Comparison of ENCODE assay signal across 7 cellular contexts in genomic region chr7:151243411-151244155, GRCh38. TPM values are rescaled to one million over a fixed set of nuclear protein-coding genes. Genes with fewer than 3 reads are reported as not detected.
DNase-seq lines count a peak whose midpoint lies in the region; ATAC-seq, FAIRE-seq and TF ChIP-seq lines count a peak whose summit lies in the region.
"Had no signal": no experiment of that assay in that cellular context is flagged by ENCODE, and none has a peak within 500 bp of the region (broad histone marks: within the 10 kb centered on the region; RNA-seq: fewer than 3 reads in every experiment).

No MANE protein-coding gene starts in this region.

- TF ChIP-seq CTCF in HepG2 (CRISPR knock-in tag; IDR thresholded peaks at IDR 0.05) = no peak
- TF ChIP-seq CTCF in right lobe of liver (IDR thresholded peaks at IDR 0.05) = no peak

- H3K4me2 ChIP-seq in HepG2 (ENCODE audit: low read depth, low read length) = 0 out of 2 replicates have a peak overlapping the region, but pooled peaks have one; percentile 5

- peaks cover 35% of the 10 kb centered on the region for H3K4me1 Mint-ChIP-seq in activated naive CD8-positive, alpha-beta T cell treated with anti-CD3 and anti-CD28 coated beads, Interleukin-2, amount 50 U/mL, for 24 hours

- H3K4me3 ChIP-seq in HepG2 (replicated peaks in 1 of 3; ENCODE audit: insufficient read depth in 1 of 3, low read depth in 2 of 3, low read length in 3 of 3) = no peak overlapping the region
- H3K4me3 ChIP-seq in right lobe of liver = no peak overlapping the region
- H3K4me3 ChIP-seq in thymus (ENCODE audit: low read length) = peak overlapping the region; percentile 47
- H3K4me3 ChIP-seq: SK-N-MC had no signal

- no peak overlapping the region for H2AFZ ChIP-seq in HepG2 (ENCODE audit: low read length)

- peaks cover 62% of the 10 kb centered on the region for H3K4me1 ChIP-seq in HepG2 (ENCODE audit: insufficient read depth, low read length)
- H3K4me1 ChIP-seq in right lobe of liver = peaks cover 0 to 16% (median 0%) of the 10 kb centered on the region in 4 donors
- peaks cover 23% of the 10 kb centered on the region for H3K4me1 ChIP-seq in thymus (ENCODE audit: control insufficient read depth, insufficient read depth, low read length)

- H3K27ac ChIP-seq in HepG2 (ENCODE audit: extremely low read length, insufficient read depth, low read length) (no peak overlapping the region), right lobe of liver (no peak overlapping the region), thymus (ENCODE audit: low read depth) (peak overlapping the region; percentile 3)
- H3K27ac ChIP-seq: SK-N-MC had no signal

- intact Hi-C loops in HepG2 (cut with micrococcal nuclease; ENCODE audit: unreplicated experiment) (loop anchor here (2.0 to 10.0 kb wide), 2 partner anchors 53 to 159 kb away; partner anchors contain the start of genes AGAP3, FASTK and TMUB1), right lobe of liver (cut with DNase I) (no loop called here)

- BruUV-seq in HepG2 (replicated peaks; lab: Mats Ljungman, UMichigan) = no TSS peak

- 44% methylated on average over 14 of the region's 14 CpGs for WGBS in HepG2 (ENCODE audit: low lambda C conversion rate)
- 38% methylated on average over 11 of the region's 14 CpGs for WGBS in right lobe of liver (ENCODE audit: insufficient coverage, low coverage, low lambda C conversion rate, missing lambda C conversion rate)
- 5% methylated on average over 14 of the region's 14 CpGs for WGBS in thymus

- no peaks in the 10 kb centered on the region for H3K9me3 Mint-ChIP-seq in activated naive CD8-positive, alpha-beta T cell treated with anti-CD3 and anti-CD28 coated beads, Interleukin-2, amount 50 U/mL, for 24 hours

- TF ChIP-seq POLR2A in HepG2 (IDR thresholded peaks at IDR 0.05; ENCODE audit: insufficient read depth in 1 of 2, low read depth in 2 of 2, low read length in 2 of 2) (no peak), right lobe of liver (IDR thresholded peaks at IDR 0.05) (no peak)

- ATAC-seq in HepG2 (no peak; the same call in 2 of the 3 replicates), right lobe of liver (no peak), GM21360 (IDR thresholded peaks at IDR 0.05; ENCODE audit: unreplicated experiment) (no peak)
- ATAC-seq in activated naive CD8-positive, alpha-beta T cell treated with anti-CD3 and anti-CD28 coated beads, Interleukin-2, amount 50 U/mL, for 24 hours = no peak

- no peak for TF ChIP-seq RAD21 in HepG2 (CRISPR knock-in tag; IDR thresholded peaks at IDR 0.05)

- H3K79me2 ChIP-seq in HepG2 (ENCODE audit: insufficient read depth, low read length) = no peaks in the 10 kb centered on the region

- peaks cover 22% of the 10 kb centered on the region for H3K27me3 Mint-ChIP-seq in activated naive CD8-positive, alpha-beta T cell treated with anti-CD3 and anti-CD28 coated beads, Interleukin-2, amount 50 U/mL, for 24 hours

- POLR2A ChIA-PET in HepG2 (lab: Yijun Ruan, JAX) = interaction anchor here (1.9 kb wide), 1 partner anchor 11 kb away, joined by 8 read pairs; the partner anchor contains the start of gene CHPF2

- H3K36me3 Mint-ChIP-seq in activated naive CD8-positive, alpha-beta T cell treated with anti-CD3 and anti-CD28 coated beads, Interleukin-2, amount 50 U/mL, for 24 hours (ENCODE audit: low read depth) = no peaks in the 10 kb centered on the region

- H3K36me3 ChIP-seq in HepG2 (replicated peaks in 1 of 2; ENCODE audit: control insufficient read depth in 1 of 2, insufficient read depth in 2 of 2, low read length in 2 of 2) = no peaks in the 10 kb centered on the region; a peak in 1 of 5 replicates
- no peaks in the 10 kb centered on the region for H3K36me3 ChIP-seq in right lobe of liver
- H3K36me3 ChIP-seq in thymus (ENCODE audit: control insufficient read depth, insufficient read depth) = peaks cover 12% of the 10 kb centered on the region

- no peak overlapping the region for H3K9ac ChIP-seq in HepG2 (ENCODE audit: insufficient read depth, low read depth, low read length)

- no peak for FAIRE-seq in HepG2 (lab: Jason Lieb, UNC)

- H3K4me3 Mint-ChIP-seq in activated naive CD8-positive, alpha-beta T cell treated with anti-CD3 and anti-CD28 coated beads, Interleukin-2, amount 50 U/mL, for 24 hours = peak overlapping the region; percentile 41

- no peak overlapping the region for H3K27ac Mint-ChIP-seq in activated naive CD8-positive, alpha-beta T cell treated with anti-CD3 and anti-CD28 coated beads, Interleukin-2, amount 50 U/mL, for 24 hours

- TF ChIP-seq EP300 in HepG2 (IDR thresholded peaks at IDR 0.05; ENCODE audit: low read depth in 2 of 2, low read length in 2 of 2) (no peak), HepG2 (CRISPR knock-in tag; IDR thresholded peaks at IDR 0.05; ENCODE audit: borderline replicate concordance) (no peak)

- CTCF ChIA-PET in HepG2 (lab: Yijun Ruan, JAX; ENCODE audit: low intra/inter-chr PET ratio, low total read pairs) = interaction anchor here (1.3 to 2.6 kb wide), 2 partner anchors 53 to 60 kb away, joined by 6 to 18 read pairs; no protein-coding TSS in a partner anchor

- in situ Hi-C loops in HepG2 (cut with HindIII; ENCODE audit: extremely low pct_ligation_motif_present, low pct_unique_long_range_greater_than_20kb) = no loop called here

- DNase-seq in HepG2 (ENCODE audit: low spot score) (no peak), right lobe of liver (no peak), activated gamma-delta T cell (lab: John Stamatoyannopoulos, UW) (no peak)
- DNase-seq in activated naive CD8-positive, alpha-beta T cell treated with anti-CD3 and anti-CD28 coated beads, Interleukin-2, amount 50 U/mL, for 24 hours = peak; percentile 31

- no peaks in the 10 kb centered on the region; the same call in 1 of the 2 replicates for H4K20me1 ChIP-seq in HepG2 (ENCODE audit: insufficient read depth, low read length)

- H3K27me3 ChIP-seq in HepG2 (ENCODE audit: control insufficient read depth in 1 of 2, insufficient read depth in 2 of 2, low read length in 2 of 2) (peaks cover 7 to 36% of the 10 kb centered on the region in 2 experiments; a peak in 3 of 5 replicates), right lobe of liver (peaks cover 0 to 8% of the 10 kb centered on the region in 2 donors), thymus (ENCODE audit: control insufficient read depth, insufficient read depth) (peaks cover 41% of the 10 kb centered on the region)

- H3K9me3 ChIP-seq in HepG2 (ENCODE audit: low read length) = no peaks in the 10 kb centered on the region
- no peaks in the 10 kb centered on the region for H3K9me3 ChIP-seq in right lobe of liver
- H3K9me3 ChIP-seq in thymus (ENCODE audit: control insufficient read depth) = no peaks in the 10 kb centered on the region

RNA-seq across cellular contexts. Expression of gene SMARCD3, which starts 4.9 kb away (rescaled TPM):
- 0.53 and 0.62 TPM in 2 replicates for total RNA-seq in HepG2 (2016; rRNA removed; fragmentation: Illumina TruSeq; extraction: Trizol)
- 0.79 and 1.2 TPM in 2 replicates for total RNA-seq in HepG2 (2016; cell fraction: cytosol; rRNA removed; fragmentation: Illumina TruSeq; extraction: Trizol; ENCODE audit: low read depth)
- 0.24 and 0.84 TPM in 2 replicates for total RNA-seq in HepG2 (2016; cell fraction: insoluble cytoplasmic fraction; rRNA removed; fragmentation: Illumina TruSeq; extraction: Trizol)
- 0.86 and 1.2 TPM in 2 replicates for total RNA-seq in HepG2 (2016; cell fraction: membrane; rRNA removed; fragmentation: Illumina TruSeq; extraction: Trizol)
- 0.62 and 1.0 TPM in 2 replicates for total RNA-seq in HepG2 (2016; cell fraction: nucleus; rRNA removed; fragmentation: Illumina TruSeq; extraction: Trizol)
- 0.20 and 0.44 TPM in 2 replicates for polyA plus RNA-seq in HepG2 (2011; rRNA removed)
- 0.08 and 0.09 TPM in 2 replicates for polyA plus RNA-seq in HepG2 (2011; cell fraction: cytosol; rRNA removed)
- 1.7 and 2.4 TPM in 2 replicates for polyA plus RNA-seq in HepG2 (2011; cell fraction: nucleus; rRNA removed)
- 3.8 and 4.0 TPM in 2 replicates for polyA plus RNA-seq in HepG2 (2012)
- polyA plus RNA-seq in HepG2 (2016; cell fraction: cytosol; fragmentation: Illumina TruSeq; extraction: Trizol; ENCODE audit: low read depth) = 0.55 and 0.76 TPM in 2 replicates
- 0.35 and 0.52 TPM in 2 replicates for polyA plus RNA-seq in HepG2 (2016; cell fraction: insoluble cytoplasmic fraction; fragmentation: Illumina TruSeq; extraction: Trizol; ENCODE audit: low read depth)
- 0.62 and 0.80 TPM in 2 replicates for polyA plus RNA-seq in HepG2 (2016; cell fraction: membrane; fragmentation: Illumina TruSeq; extraction: Trizol; ENCODE audit: low read depth)
- 2.7 and 3.3 TPM in 2 replicates for polyA plus RNA-seq in HepG2 (2016; cell fraction: nucleus; fragmentation: Illumina TruSeq; extraction: Trizol; ENCODE audit: insufficient read depth, low read depth)
- 0.38 and 3.6 TPM in 2 replicates for polyA minus RNA-seq in HepG2 (2011; rRNA and poly(A)+ RNA removed; ENCODE audit: low replicate concordance)
- 1.1 TPM in 1 of 2 replicates, not detected in the other for polyA minus RNA-seq in HepG2 (2011; cell fraction: cytosol; rRNA and poly(A)+ RNA removed)
- 0.25 and 0.64 TPM in 2 replicates for polyA minus RNA-seq in HepG2 (2011; cell fraction: nucleus; rRNA and poly(A)+ RNA removed)
- 1 to 10 TPM; 2.4 to 7.3 (median 2.7) TPM for total RNA-seq in right lobe of liver
- 9.6 TPM for polyA plus RNA-seq in thymus

RNA-seq across cellular contexts. Expression of gene CHPF2, which starts 11.3 kb away (rescaled TPM):
- total RNA-seq in HepG2 (2016; rRNA removed; fragmentation: Illumina TruSeq; extraction: Trizol) (10.2 and 21.5 TPM in 2 replicates), right lobe of liver (10 to 100 TPM; 11.9 to 20.7 (median 17.7) TPM)
- 1.7 and 2.5 TPM in 2 replicates for total RNA-seq in HepG2 (2016; cell fraction: cytosol; rRNA removed; fragmentation: Illumina TruSeq; extraction: Trizol; ENCODE audit: low read depth)
- 9.4 and 21.0 TPM in 2 replicates for total RNA-seq in HepG2 (2016; cell fraction: insoluble cytoplasmic fraction; rRNA removed; fragmentation: Illumina TruSeq; extraction: Trizol)
- 5.8 and 7.3 TPM in 2 replicates for total RNA-seq in HepG2 (2016; cell fraction: membrane; rRNA removed; fragmentation: Illumina TruSeq; extraction: Trizol)
- 26.3 and 31.0 TPM in 2 replicates for total RNA-seq in HepG2 (2016; cell fraction: nucleus; rRNA removed; fragmentation: Illumina TruSeq; extraction: Trizol)
- polyA plus RNA-seq in HepG2 (2011; rRNA removed) (15.4 and 22.5 TPM in 2 replicates), thymus (35.2 TPM)
- polyA plus RNA-seq in HepG2 (2011; cell fraction: cytosol; rRNA removed) = 13.1 and 17.3 TPM in 2 replicates
- 62.4 and 64.6 TPM in 2 replicates for polyA plus RNA-seq in HepG2 (2011; cell fraction: nucleus; rRNA removed)
- polyA plus RNA-seq in HepG2 (2012) = 12.1 and 17.0 TPM in 2 replicates
- polyA plus RNA-seq in HepG2 (2016; cell fraction: cytosol; fragmentation: Illumina TruSeq; extraction: Trizol; ENCODE audit: low read depth) = 1.1 and 1.3 TPM in 2 replicates
- polyA plus RNA-seq in HepG2 (2016; cell fraction: insoluble cytoplasmic fraction; fragmentation: Illumina TruSeq; extraction: Trizol; ENCODE audit: low read depth) = 8.7 and 8.9 TPM in 2 replicates
- 3.0 and 4.1 TPM in 2 replicates for polyA plus RNA-seq in HepG2 (2016; cell fraction: membrane; fragmentation: Illumina TruSeq; extraction: Trizol; ENCODE audit: low read depth)
- polyA plus RNA-seq in HepG2 (2016; cell fraction: nucleus; fragmentation: Illumina TruSeq; extraction: Trizol; ENCODE audit: insufficient read depth, low read depth) = 33.0 and 37.5 TPM in 2 replicates
- 28.1 and 43.5 TPM in 2 replicates for polyA minus RNA-seq in HepG2 (2011; rRNA and poly(A)+ RNA removed; ENCODE audit: low replicate concordance)
- 15.1 and 16.0 TPM in 2 replicates for polyA minus RNA-seq in HepG2 (2011; cell fraction: cytosol; rRNA and poly(A)+ RNA removed)
- polyA minus RNA-seq in HepG2 (2011; cell fraction: nucleus; rRNA and poly(A)+ RNA removed) = 30.7 and 33.6 TPM in 2 replicates

RNA-seq across cellular contexts. Expression of gene ABCF2, which starts 16.6 kb away (rescaled TPM):
- total RNA-seq in HepG2 (2016; rRNA removed; fragmentation: Illumina TruSeq; extraction: Trizol) = 42.5 and 43.0 TPM in 2 replicates
- total RNA-seq in HepG2 (2016; cell fraction: cytosol; rRNA removed; fragmentation: Illumina TruSeq; extraction: Trizol; ENCODE audit: low read depth) = 7.5 and 8.4 TPM in 2 replicates
- 41.2 and 42.3 TPM in 2 replicates for total RNA-seq in HepG2 (2016; cell fraction: insoluble cytoplasmic fraction; rRNA removed; fragmentation: Illumina TruSeq; extraction: Trizol)
- total RNA-seq in HepG2 (2016; cell fraction: membrane; rRNA removed; fragmentation: Illumina TruSeq; extraction: Trizol) = 21.7 and 24.5 TPM in 2 replicates
- 22.4 and 24.6 TPM in 2 replicates for total RNA-seq in HepG2 (2016; cell fraction: nucleus; rRNA removed; fragmentation: Illumina TruSeq; extraction: Trizol)
- polyA plus RNA-seq in HepG2 (2011; rRNA removed) = 16.3 and 18.5 TPM in 2 replicates
- 19.7 and 19.8 TPM in 2 replicates for polyA plus RNA-seq in HepG2 (2011; cell fraction: cytosol; rRNA removed)
- 20.0 and 25.1 TPM in 2 replicates for polyA plus RNA-seq in HepG2 (2011; cell fraction: nucleus; rRNA removed)
- 12.8 and 19.4 TPM in 2 replicates for polyA plus RNA-seq in HepG2 (2012)
- polyA plus RNA-seq in HepG2 (2016; cell fraction: cytosol; fragmentation: Illumina TruSeq; extraction: Trizol; ENCODE audit: low read depth) = 5.7 and 6.2 TPM in 2 replicates
- polyA plus RNA-seq in HepG2 (2016; cell fraction: insoluble cytoplasmic fraction; fragmentation: Illumina TruSeq; extraction: Trizol; ENCODE audit: low read depth) = 26.4 and 36.5 TPM in 2 replicates
- 12.8 and 14.1 TPM in 2 replicates for polyA plus RNA-seq in HepG2 (2016; cell fraction: membrane; fragmentation: Illumina TruSeq; extraction: Trizol; ENCODE audit: low read depth)
- polyA plus RNA-seq in HepG2 (2016; cell fraction: nucleus; fragmentation: Illumina TruSeq; extraction: Trizol; ENCODE audit: insufficient read depth, low read depth) = 33.8 and 36.4 TPM in 2 replicates
- polyA minus RNA-seq in HepG2 (2011; rRNA and poly(A)+ RNA removed; ENCODE audit: low replicate concordance) = 23.8 and 78.9 TPM in 2 replicates
- polyA minus RNA-seq in HepG2 (2011; cell fraction: cytosol; rRNA and poly(A)+ RNA removed) = 9.2 and 9.3 TPM in 2 replicates
- 13.9 and 19.9 TPM in 2 replicates for polyA minus RNA-seq in HepG2 (2011; cell fraction: nucleus; rRNA and poly(A)+ RNA removed)
- 10 to 100 TPM in 4 of 6 experiments, 1 to 10 TPM in 2; 7.3 to 22.3 (median 11.4) TPM for total RNA-seq in right lobe of liver
- polyA plus RNA-seq in thymus = 18.9 TPM

RNA-seq across cellular contexts. Expression of gene H2BK1, which starts 33.3 kb away (rescaled TPM):
- not detected in 2 replicates for total RNA-seq in HepG2 (2016; rRNA removed; fragmentation: Illumina TruSeq; extraction: Trizol)
- not detected in 2 replicates for total RNA-seq in HepG2 (2016; cell fraction: cytosol; rRNA removed; fragmentation: Illumina TruSeq; extraction: Trizol; ENCODE audit: low read depth)
- total RNA-seq in HepG2 (2016; cell fraction: insoluble cytoplasmic fraction; rRNA removed; fragmentation: Illumina TruSeq; extraction: Trizol) = not detected in 2 replicates
- total RNA-seq in HepG2 (2016; cell fraction: membrane; rRNA removed; fragmentation: Illumina TruSeq; extraction: Trizol) = not detected in 2 replicates
- total RNA-seq in HepG2 (2016; cell fraction: nucleus; rRNA removed; fragmentation: Illumina TruSeq; extraction: Trizol) = not detected in 2 replicates
- not detected in 2 replicates for polyA plus RNA-seq in HepG2 (2011; rRNA removed)
- not detected in 2 replicates for polyA plus RNA-seq in HepG2 (2011; cell fraction: cytosol; rRNA removed)
- polyA plus RNA-seq in HepG2 (2011; cell fraction: nucleus; rRNA removed) = not detected in 2 replicates
- polyA plus RNA-seq in HepG2 (2012) = not detected in 2 replicates
- polyA plus RNA-seq in HepG2 (2016; cell fraction: cytosol; fragmentation: Illumina TruSeq; extraction: Trizol; ENCODE audit: low read depth) = not detected in 2 replicates
- polyA plus RNA-seq in HepG2 (2016; cell fraction: insoluble cytoplasmic fraction; fragmentation: Illumina TruSeq; extraction: Trizol; ENCODE audit: low read depth) = not detected in 2 replicates
- polyA plus RNA-seq in HepG2 (2016; cell fraction: membrane; fragmentation: Illumina TruSeq; extraction: Trizol; ENCODE audit: low read depth) = not detected in 2 replicates
- not detected in 2 replicates for polyA plus RNA-seq in HepG2 (2016; cell fraction: nucleus; fragmentation: Illumina TruSeq; extraction: Trizol; ENCODE audit: insufficient read depth, low read depth)
- polyA minus RNA-seq in HepG2 (2011; rRNA and poly(A)+ RNA removed; ENCODE audit: low replicate concordance) = not detected in 2 replicates
- polyA minus RNA-seq in HepG2 (2011; cell fraction: cytosol; rRNA and poly(A)+ RNA removed) = not detected in 2 replicates
- polyA minus RNA-seq in HepG2 (2011; cell fraction: nucleus; rRNA and poly(A)+ RNA removed) = 1.4 and 1.7 TPM in 2 replicates
- not detected for total RNA-seq in right lobe of liver
- 0.25 TPM for polyA plus RNA-seq in thymus

RNA-seq across cellular contexts. Expression of gene ASB10, which starts 56.5 kb away (rescaled TPM):
- not detected in 2 replicates for total RNA-seq in HepG2 (2016; rRNA removed; fragmentation: Illumina TruSeq; extraction: Trizol)
- total RNA-seq in HepG2 (2016; cell fraction: cytosol; rRNA removed; fragmentation: Illumina TruSeq; extraction: Trizol; ENCODE audit: low read depth) = not detected in 2 replicates
- total RNA-seq in HepG2 (2016; cell fraction: insoluble cytoplasmic fraction; rRNA removed; fragmentation: Illumina TruSeq; extraction: Trizol) = not detected in 2 replicates
- total RNA-seq in HepG2 (2016; cell fraction: membrane; rRNA removed; fragmentation: Illumina TruSeq; extraction: Trizol) = not detected in 2 replicates
- not detected in 2 replicates for total RNA-seq in HepG2 (2016; cell fraction: nucleus; rRNA removed; fragmentation: Illumina TruSeq; extraction: Trizol)
- polyA plus RNA-seq in HepG2 (2011; rRNA removed) = not detected in 2 replicates
- polyA plus RNA-seq in HepG2 (2011; cell fraction: cytosol; rRNA removed) = not detected in 2 replicates
- polyA plus RNA-seq in HepG2 (2011; cell fraction: nucleus; rRNA removed) = not detected in 2 replicates
- not detected in 2 replicates for polyA plus RNA-seq in HepG2 (2012)
- not detected in 2 replicates for polyA plus RNA-seq in HepG2 (2016; cell fraction: cytosol; fragmentation: Illumina TruSeq; extraction: Trizol; ENCODE audit: low read depth)
- not detected in 2 replicates for polyA plus RNA-seq in HepG2 (2016; cell fraction: insoluble cytoplasmic fraction; fragmentation: Illumina TruSeq; extraction: Trizol; ENCODE audit: low read depth)
- not detected in 2 replicates for polyA plus RNA-seq in HepG2 (2016; cell fraction: membrane; fragmentation: Illumina TruSeq; extraction: Trizol; ENCODE audit: low read depth)
- not detected in 2 replicates for polyA plus RNA-seq in HepG2 (2016; cell fraction: nucleus; fragmentation: Illumina TruSeq; extraction: Trizol; ENCODE audit: insufficient read depth, low read depth)
- polyA minus RNA-seq in HepG2 (2011; rRNA and poly(A)+ RNA removed; ENCODE audit: low replicate concordance) = not detected in 2 replicates
- not detected in 2 replicates for polyA minus RNA-seq in HepG2 (2011; cell fraction: cytosol; rRNA and poly(A)+ RNA removed)
- not detected in 2 replicates for polyA minus RNA-seq in HepG2 (2011; cell fraction: nucleus; rRNA and poly(A)+ RNA removed)
- not detected for total RNA-seq in right lobe of liver
- polyA plus RNA-seq in thymus = 0.05 TPM
